26 cellular contexts compared by ENCODE assay signal in genomic region chr4:113385500-113385899, GRCh38.
"Had no signal": no experiment of that assay in that cellular context is flagged by ENCODE, and none has a peak within 500 bp of the region (broad histone marks: within the 10 kb centered on the region; RNA-seq: fewer than 3 reads in every experiment).

No MANE protein-coding gene starts in this region.

- DNase-seq: dermis blood vessel endothelial cell; effector memory CD4-positive, alpha-beta T cell; erythroblast; esophagus squamous epithelium; head of caudate nucleus; mesendoderm; midbrain; naive thymus-derived CD4-positive, alpha-beta T cell; occipital lobe; pancreas; retina; stimulated activated CD4-positive, alpha-beta T cell treated with anti-CD3 and anti-CD28 coated beads, Interleukin-12 subunit alpha, Interleukin-12 subunit beta, amount 100 ng/mL, for 4 hours; stimulated activated CD4-positive, alpha-beta T cell treated with anti-CD3 and anti-CD28 coated beads, Interleukin-1b, Interleukin-23, amount 100 ng/mL, for 48 hours; stimulated activated CD4-positive, alpha-beta T cell treated with anti-CD3 and anti-CD28 coated beads, Interleukin-4, amount 100 ng/mL, for 1 hour; stimulated activated CD8-positive, alpha-beta memory T cell treated with anti-CD3 and anti-CD28 coated beads, Interleukin-4, amount 100 ng/mL, for 48 hours; stimulated activated naive CD4-positive, alpha-beta T cell; stimulated activated naive CD8-positive, alpha-beta T cell treated with anti-CD3 and anti-CD28 coated beads, Interleukin-15, amount 100 ng/mL, for 72 hours; trophoblast cell had no signal

- H3K27ac ChIP-seq: pancreas had no signal

- H3K36me3 Mint-ChIP-seq: naive thymus-derived CD4-positive, alpha-beta T cell had no signal

- H3K36me3 ChIP-seq: esophagus squamous epithelium, pancreas, suprapubic skin had no signal

- H3K4me1 ChIP-seq: pancreas had no signal

- H3K9me3 ChIP-seq: esophagus squamous epithelium, pancreas, suprapubic skin had no signal

- H3K9me3 Mint-ChIP-seq: naive thymus-derived CD4-positive, alpha-beta T cell; stimulated activated naive CD8-positive, alpha-beta T cell treated with anti-CD3 and anti-CD28 coated beads, Interleukin-15, amount 100 ng/mL, for 72 hours had no signal

- H3K4me3 Mint-ChIP-seq: naive thymus-derived CD4-positive, alpha-beta T cell; stimulated activated naive CD8-positive, alpha-beta T cell treated with anti-CD3 and anti-CD28 coated beads, Interleukin-15, amount 100 ng/mL, for 72 hours had no signal

- H3K4me2 ChIP-seq: smooth muscle cell had no signal

- ATAC-seq: left lobe of liver; naive thymus-derived CD4-positive, alpha-beta T cell; pancreas; sciatic nerve; stimulated activated naive CD8-positive, alpha-beta T cell treated with anti-CD3 and anti-CD28 coated beads, Interleukin-15, amount 100 ng/mL, for 72 hours had no signal

- H3K4me1 Mint-ChIP-seq: naive thymus-derived CD4-positive, alpha-beta T cell had no signal

- H3K4me3 ChIP-seq: coronary artery, esophagus squamous epithelium, pancreas, smooth muscle cell, suprapubic skin had no signal

- FAIRE-seq: endometrium, frontal cortex, keratinocyte, pancreas had no signal

- H3K27ac Mint-ChIP-seq: naive thymus-derived CD4-positive, alpha-beta T cell; stimulated activated naive CD8-positive, alpha-beta T cell treated with anti-CD3 and anti-CD28 coated beads, Interleukin-15, amount 100 ng/mL, for 72 hours had no signal

- H3K27me3 ChIP-seq: esophagus squamous epithelium, pancreas, suprapubic skin had no signal
